2 cellular contexts compared by ENCODE assay signal in the genomic region with DNA sequence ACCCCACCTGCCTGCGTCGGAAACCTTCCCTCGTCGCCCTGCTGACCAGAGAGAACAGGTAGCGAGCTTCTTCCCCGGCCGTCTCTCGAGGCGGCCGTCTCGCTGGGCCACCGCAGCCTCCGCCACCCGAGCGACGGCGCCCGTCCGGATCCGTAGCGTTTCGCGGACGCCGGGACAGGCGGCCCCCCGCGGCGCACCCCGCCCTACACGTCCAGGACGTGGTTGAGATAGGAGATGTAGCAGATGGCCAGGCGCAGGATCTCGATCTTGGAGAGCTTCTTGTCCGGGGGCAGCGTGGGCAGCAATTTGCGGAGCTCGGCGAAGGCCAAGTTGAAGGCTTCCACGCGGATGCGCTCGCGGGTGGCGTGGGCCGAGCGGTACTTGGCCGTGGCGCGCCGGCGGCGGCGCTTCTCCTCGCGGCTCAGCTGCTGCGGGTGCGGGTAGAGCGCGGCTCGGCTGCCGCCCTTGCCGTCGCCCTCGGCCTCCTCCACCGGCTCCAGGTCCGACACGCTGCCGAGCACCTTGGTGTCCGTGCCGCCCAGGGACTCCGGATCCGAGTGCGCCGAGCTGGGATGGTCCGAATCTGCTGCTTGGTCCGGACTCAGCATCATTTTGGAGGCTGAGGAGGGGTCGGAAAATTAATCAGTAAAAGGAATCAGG.
TF ChIP-seq lines count a peak whose summit lies in the region.

No MANE protein-coding gene starts in this region.

TF ChIP-seq in HEK293, 187 proteins besides CTCF, POLR2A, EP300 and RAD21:
- TF ChIP-seq ZNF423 (tag by site-specific recombination; IDR thresholded peaks at IDR 0.05) (no peak), ZSCAN23 (tag by site-specific recombination; IDR thresholded peaks at IDR 0.05) (no peak), MEIS1 (CRISPR knock-in tag; IDR thresholded peaks at IDR 0.05; ENCODE audit: borderline replicate concordance) (no peak)
- TF ChIP-seq, protein P1, sequence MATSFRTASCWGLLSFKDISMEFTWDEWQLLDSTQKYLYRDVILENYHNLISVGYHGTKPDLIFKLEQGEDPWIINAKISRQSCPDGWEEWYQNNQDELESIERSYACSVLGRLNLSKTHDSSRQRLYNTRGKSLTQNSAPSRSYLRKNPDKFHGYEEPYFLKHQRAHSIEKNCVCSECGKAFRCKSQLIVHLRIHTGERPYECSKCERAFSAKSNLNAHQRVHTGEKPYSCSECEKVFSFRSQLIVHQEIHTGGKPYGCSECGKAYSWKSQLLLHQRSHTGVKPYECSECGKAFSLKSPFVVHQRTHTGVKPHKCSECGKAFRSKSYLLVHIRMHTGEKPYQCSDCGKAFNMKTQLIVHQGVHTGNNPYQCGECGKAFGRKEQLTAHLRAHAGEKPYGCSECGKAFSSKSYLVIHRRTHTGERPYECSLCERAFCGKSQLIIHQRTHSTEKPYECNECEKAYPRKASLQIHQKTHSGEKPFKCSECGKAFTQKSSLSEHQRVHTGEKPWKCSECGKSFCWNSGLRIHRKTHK (tag by site-specific recombination; IDR thresholded peaks at IDR 0.05) = no peak
TF ChIP-seq in HEK293: peak in this region for 0.

TF ChIP-seq in H1, 55 proteins besides CTCF, POLR2A, EP300 and RAD21:
- TF ChIP-seq PHF8 (conservative IDR thresholded peaks at IDR 0.05; ENCODE audit: low read depth, low read length) (peak; percentile 17; the same call in 1 of the 2 replicates), POLR2AphosphoS5 (IDR thresholded peaks at IDR 0.05; ENCODE audit: low read depth, low read length) (peak; percentile 25; the same call in 1 of the 2 replicates), E2F6 (IDR thresholded peaks at IDR 0.05) (peak; percentile 80), ASH2L (IDR thresholded peaks at IDR 0.05; ENCODE audit: low read length) (peak; percentile 80), SUZ12 (IDR thresholded peaks at IDR 0.05; ENCODE audit: low read length) (peak; percentile 70), KDM4A (IDR thresholded peaks at IDR 0.05; ENCODE audit: low read depth, low read length, severe bottlenecking) (peak; percentile 80), SP2 (IDR thresholded peaks at IDR 0.05; ENCODE audit: low read length) (no peak), HDAC2 (IDR thresholded peaks at IDR 0.05; ENCODE audit: borderline replicate concordance in 1 of 2, low read depth in 2 of 2, low read length in 2 of 2) (peak in 1 of 2 experiments; percentile 57; a peak in 1 of 4 replicates), BACH1 (IDR thresholded peaks at IDR 0.05; ENCODE audit: low read length) (peak; percentile 62), MAX (IDR thresholded peaks at IDR 0.05) (peak; percentile 83), EZH2 (IDR thresholded peaks at IDR 0.05; ENCODE audit: low read depth, low read length, severe bottlenecking) (peak; percentile 59), TAF1 (IDR thresholded peaks at IDR 0.05; ENCODE audit: low read depth, low read length) (no peak)
- TF ChIP-seq, protein P2, sequence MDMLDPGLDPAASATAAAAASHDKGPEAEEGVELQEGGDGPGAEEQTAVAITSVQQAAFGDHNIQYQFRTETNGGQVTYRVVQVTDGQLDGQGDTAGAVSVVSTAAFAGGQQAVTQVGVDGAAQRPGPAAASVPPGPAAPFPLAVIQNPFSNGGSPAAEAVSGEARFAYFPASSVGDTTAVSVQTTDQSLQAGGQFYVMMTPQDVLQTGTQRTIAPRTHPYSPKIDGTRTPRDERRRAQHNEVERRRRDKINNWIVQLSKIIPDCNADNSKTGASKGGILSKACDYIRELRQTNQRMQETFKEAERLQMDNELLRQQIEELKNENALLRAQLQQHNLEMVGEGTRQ (IDR thresholded peaks at IDR 0.05; ENCODE audit: low read length) = no peak
